1 cellular context compared by ENCODE assay signal in genomic region chr17:82518826-82519810, GRCh38.
TF ChIP-seq lines count a peak whose summit lies in the region.

Gene FOXK2, plus strand, starts transcription at chr17:82519732. Its CDS starts 157 bp downstream, at chr17:82519889.

TF ChIP-seq in HepG2, 621 proteins besides CTCF, POLR2A, EP300 and RAD21 (continued from another document and continues in another):
- no peak for TF ChIP-seq KIAA2018 (CRISPR knock-in tag; IDR thresholded peaks at IDR 0.05; ENCODE audit: borderline replicate concordance)
- no peak for TF ChIP-seq ZNF260 (CRISPR knock-in tag; IDR thresholded peaks at IDR 0.05; ENCODE audit: borderline replicate concordance, low read depth)
- TF ChIP-seq HINFP (CRISPR knock-in tag; IDR thresholded peaks at IDR 0.05; ENCODE audit: low read depth): no peak
- peak; percentile 82 for TF ChIP-seq SAP130 (CRISPR knock-in tag; IDR thresholded peaks at IDR 0.05; ENCODE audit: low read depth)
- TF ChIP-seq MTA1 (CRISPR knock-in tag; IDR thresholded peaks at IDR 0.05; ENCODE audit: borderline replicate concordance): no peak
- TF ChIP-seq TP53 (CRISPR knock-in tag; conservative IDR thresholded peaks at IDR 0.05): peak; percentile 66; the same call in 1 of the 2 replicates
- TF ChIP-seq DZIP1 (CRISPR knock-in tag; IDR thresholded peaks at IDR 0.05): peak; percentile 26; the same call in 1 of the 2 replicates
- TF ChIP-seq, protein P1, sequence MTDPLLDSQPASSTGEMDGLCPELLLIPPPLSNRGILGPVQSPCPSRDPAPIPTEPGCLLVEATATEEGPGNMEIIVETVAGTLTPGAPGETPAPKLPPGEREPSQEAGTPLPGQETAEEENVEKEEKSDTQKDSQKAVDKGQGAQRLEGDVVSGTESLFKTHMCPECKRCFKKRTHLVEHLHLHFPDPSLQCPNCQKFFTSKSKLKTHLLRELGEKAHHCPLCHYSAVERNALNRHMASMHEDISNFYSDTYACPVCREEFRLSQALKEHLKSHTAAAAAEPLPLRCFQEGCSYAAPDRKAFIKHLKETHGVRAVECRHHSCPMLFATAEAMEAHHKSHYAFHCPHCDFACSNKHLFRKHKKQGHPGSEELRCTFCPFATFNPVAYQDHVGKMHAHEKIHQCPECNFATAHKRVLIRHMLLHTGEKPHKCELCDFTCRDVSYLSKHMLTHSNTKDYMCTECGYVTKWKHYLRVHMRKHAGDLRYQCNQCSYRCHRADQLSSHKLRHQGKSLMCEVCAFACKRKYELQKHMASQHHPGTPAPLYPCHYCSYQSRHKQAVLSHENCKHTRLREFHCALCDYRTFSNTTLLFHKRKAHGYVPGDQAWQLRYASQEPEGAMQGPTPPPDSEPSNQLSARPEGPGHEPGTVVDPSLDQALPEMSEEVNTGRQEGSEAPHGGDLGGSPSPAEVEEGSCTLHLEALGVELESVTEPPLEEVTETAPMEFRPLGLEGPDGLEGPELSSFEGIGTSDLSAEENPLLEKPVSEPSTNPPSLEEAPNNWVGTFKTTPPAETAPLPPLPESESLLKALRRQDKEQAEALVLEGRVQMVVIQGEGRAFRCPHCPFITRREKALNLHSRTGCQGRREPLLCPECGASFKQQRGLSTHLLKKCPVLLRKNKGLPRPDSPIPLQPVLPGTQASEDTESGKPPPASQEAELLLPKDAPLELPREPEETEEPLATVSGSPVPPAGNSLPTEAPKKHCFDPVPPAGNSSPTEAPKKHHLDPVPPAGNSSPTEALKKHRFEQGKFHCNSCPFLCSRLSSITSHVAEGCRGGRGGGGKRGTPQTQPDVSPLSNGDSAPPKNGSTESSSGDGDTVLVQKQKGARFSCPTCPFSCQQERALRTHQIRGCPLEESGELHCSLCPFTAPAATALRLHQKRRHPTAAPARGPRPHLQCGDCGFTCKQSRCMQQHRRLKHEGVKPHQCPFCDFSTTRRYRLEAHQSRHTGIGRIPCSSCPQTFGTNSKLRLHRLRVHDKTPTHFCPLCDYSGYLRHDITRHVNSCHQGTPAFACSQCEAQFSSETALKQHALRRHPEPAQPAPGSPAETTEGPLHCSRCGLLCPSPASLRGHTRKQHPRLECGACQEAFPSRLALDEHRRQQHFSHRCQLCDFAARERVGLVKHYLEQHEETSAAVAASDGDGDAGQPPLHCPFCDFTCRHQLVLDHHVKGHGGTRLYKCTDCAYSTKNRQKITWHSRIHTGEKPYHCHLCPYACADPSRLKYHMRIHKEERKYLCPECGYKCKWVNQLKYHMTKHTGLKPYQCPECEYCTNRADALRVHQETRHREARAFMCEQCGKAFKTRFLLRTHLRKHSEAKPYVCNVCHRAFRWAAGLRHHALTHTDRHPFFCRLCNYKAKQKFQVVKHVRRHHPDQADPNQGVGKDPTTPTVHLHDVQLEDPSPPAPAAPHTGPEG (CRISPR knock-in tag; IDR thresholded peaks at IDR 0.05): no peak; the same call in none of the 2 replicates
- TF ChIP-seq NR0B2 (CRISPR knock-in tag; IDR thresholded peaks at IDR 0.05): peak; percentile 49; the same call in 1 of the 2 replicates
- peak; percentile 78; the same call in 1 of the 2 replicates for TF ChIP-seq IRX3 (CRISPR knock-in tag; IDR thresholded peaks at IDR 0.05; ENCODE audit: borderline replicate concordance, low read depth)
- TF ChIP-seq SP1 (IDR thresholded peaks at IDR 0.05): no peak
- TF ChIP-seq SP1 (CRISPR knock-in tag; IDR thresholded peaks at IDR 0.05): peak; percentile 77
- no peak; the same call in none of the 2 replicates for TF ChIP-seq ZNF746 (CRISPR knock-in tag; IDR thresholded peaks at IDR 0.05)
- TF ChIP-seq ZMYM4 (CRISPR knock-in tag; IDR thresholded peaks at IDR 0.05): peak; percentile 34
- no peak; the same call in 1 of the 2 replicates for TF ChIP-seq ZFYVE20 (CRISPR knock-in tag; IDR thresholded peaks at IDR 0.05; ENCODE audit: borderline replicate concordance, low read depth)
- TF ChIP-seq SRF (IDR thresholded peaks at IDR 0.05; ENCODE audit: low read depth, low read length): peak; percentile 50; the same call in 1 of the 2 replicates
- TF ChIP-seq ZBTB14 (CRISPR knock-in tag; IDR thresholded peaks at IDR 0.05): peak; percentile 87
- no peak for TF ChIP-seq KLF13 (CRISPR knock-in tag; IDR thresholded peaks at IDR 0.05)
- TF ChIP-seq, protein P2, sequence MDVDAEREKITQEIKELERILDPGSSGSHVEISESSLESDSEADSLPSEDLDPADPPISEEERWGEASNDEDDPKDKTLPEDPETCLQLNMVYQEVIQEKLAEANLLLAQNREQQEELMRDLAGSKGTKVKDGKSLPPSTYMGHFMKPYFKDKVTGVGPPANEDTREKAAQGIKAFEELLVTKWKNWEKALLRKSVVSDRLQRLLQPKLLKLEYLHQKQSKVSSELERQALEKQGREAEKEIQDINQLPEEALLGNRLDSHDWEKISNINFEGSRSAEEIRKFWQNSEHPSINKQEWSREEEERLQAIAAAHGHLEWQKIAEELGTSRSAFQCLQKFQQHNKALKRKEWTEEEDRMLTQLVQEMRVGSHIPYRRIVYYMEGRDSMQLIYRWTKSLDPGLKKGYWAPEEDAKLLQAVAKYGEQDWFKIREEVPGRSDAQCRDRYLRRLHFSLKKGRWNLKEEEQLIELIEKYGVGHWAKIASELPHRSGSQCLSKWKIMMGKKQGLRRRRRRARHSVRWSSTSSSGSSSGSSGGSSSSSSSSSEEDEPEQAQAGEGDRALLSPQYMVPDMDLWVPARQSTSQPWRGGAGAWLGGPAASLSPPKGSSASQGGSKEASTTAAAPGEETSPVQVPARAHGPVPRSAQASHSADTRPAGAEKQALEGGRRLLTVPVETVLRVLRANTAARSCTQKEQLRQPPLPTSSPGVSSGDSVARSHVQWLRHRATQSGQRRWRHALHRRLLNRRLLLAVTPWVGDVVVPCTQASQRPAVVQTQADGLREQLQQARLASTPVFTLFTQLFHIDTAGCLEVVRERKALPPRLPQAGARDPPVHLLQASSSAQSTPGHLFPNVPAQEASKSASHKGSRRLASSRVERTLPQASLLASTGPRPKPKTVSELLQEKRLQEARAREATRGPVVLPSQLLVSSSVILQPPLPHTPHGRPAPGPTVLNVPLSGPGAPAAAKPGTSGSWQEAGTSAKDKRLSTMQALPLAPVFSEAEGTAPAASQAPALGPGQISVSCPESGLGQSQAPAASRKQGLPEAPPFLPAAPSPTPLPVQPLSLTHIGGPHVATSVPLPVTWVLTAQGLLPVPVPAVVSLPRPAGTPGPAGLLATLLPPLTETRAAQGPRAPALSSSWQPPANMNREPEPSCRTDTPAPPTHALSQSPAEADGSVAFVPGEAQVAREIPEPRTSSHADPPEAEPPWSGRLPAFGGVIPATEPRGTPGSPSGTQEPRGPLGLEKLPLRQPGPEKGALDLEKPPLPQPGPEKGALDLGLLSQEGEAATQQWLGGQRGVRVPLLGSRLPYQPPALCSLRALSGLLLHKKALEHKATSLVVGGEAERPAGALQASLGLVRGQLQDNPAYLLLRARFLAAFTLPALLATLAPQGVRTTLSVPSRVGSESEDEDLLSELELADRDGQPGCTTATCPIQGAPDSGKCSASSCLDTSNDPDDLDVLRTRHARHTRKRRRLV (CRISPR knock-in tag; IDR thresholded peaks at IDR 0.05): no peak
- TF ChIP-seq ZNF788 (CRISPR knock-in tag; IDR thresholded peaks at IDR 0.05; ENCODE audit: borderline replicate concordance): peak; percentile 88
- TF ChIP-seq, protein P3, sequence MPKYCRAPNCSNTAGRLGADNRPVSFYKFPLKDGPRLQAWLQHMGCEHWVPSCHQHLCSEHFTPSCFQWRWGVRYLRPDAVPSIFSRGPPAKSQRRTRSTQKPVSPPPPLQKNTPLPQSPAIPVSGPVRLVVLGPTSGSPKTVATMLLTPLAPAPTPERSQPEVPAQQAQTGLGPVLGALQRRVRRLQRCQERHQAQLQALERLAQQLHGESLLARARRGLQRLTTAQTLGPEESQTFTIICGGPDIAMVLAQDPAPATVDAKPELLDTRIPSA (CRISPR knock-in tag; IDR thresholded peaks at IDR 0.05; ENCODE audit: borderline replicate concordance): no peak
- TF ChIP-seq MED13 (CRISPR knock-in tag; IDR thresholded peaks at IDR 0.05): peak; percentile 42
- TF ChIP-seq ZNF589 (CRISPR knock-in tag; conservative IDR thresholded peaks at IDR 0.05): peak; percentile 65; the same call in 1 of the 2 replicates
- no peak for TF ChIP-seq HOXA5 (CRISPR knock-in tag; IDR thresholded peaks at IDR 0.05)
- peak; percentile 98 for TF ChIP-seq ZNF460 (CRISPR knock-in tag; IDR thresholded peaks at IDR 0.05; ENCODE audit: borderline replicate concordance)
